In the genomic region with DNA sequence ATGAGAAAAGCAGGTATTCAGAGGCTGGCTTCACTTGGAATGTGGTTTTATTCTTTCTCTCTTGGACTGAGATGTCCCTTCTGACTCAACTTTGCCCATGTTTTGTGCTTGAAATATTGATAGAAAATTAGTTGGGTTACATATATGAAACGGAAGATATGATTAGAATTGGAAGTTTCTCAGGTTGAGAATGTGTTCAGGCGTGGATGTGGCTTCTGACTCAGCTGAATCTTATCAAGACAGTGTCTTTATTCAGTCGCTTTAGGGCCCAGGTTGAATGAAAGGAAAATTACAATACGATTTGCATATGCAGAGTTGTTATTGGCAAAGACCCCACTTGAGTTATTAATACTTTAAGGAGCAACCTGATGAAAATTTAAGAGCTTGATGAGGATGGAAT, we compare ENCODE assay signal across 19 cellular contexts.
DNase-seq lines count a peak whose midpoint lies in the region; ATAC-seq, FAIRE-seq and TF ChIP-seq lines count a peak whose summit lies in the region.
"Had no signal": no experiment of that assay in that cellular context is flagged by ENCODE, and none has a peak within 500 bp of the region (broad histone marks: within the 10 kb centered on the region; RNA-seq: fewer than 3 reads in every experiment).

No MANE protein-coding gene starts in this region.

- no peak overlapping the region for H3K4me3 ChIP-seq in neural progenitor cell
- H3K4me3 ChIP-seq: HAP-1, ovary, smooth muscle cell had no signal

- no peaks in the 10 kb centered on the region for H3K79me2 ChIP-seq in neural progenitor cell (ENCODE audit: low read depth)

- H3K4me1 ChIP-seq in neural progenitor cell = no peaks in the 10 kb centered on the region
- H3K4me1 ChIP-seq: HAP-1 had no signal

- no peak overlapping the region for H3K4me3 Mint-ChIP-seq in neural progenitor cell
- H3K4me3 Mint-ChIP-seq: activated naive CD8-positive, alpha-beta T cell treated with anti-CD3 and anti-CD28 coated beads, Interleukin-2, amount 10 ng/mL, durations not matched to agents 7 days and 5 days; CD4-positive, alpha-beta memory T cell; T-helper 1 cell treated with Interleukin-12 subunit alpha and Interleukin-12 subunit beta and Interleukin-4 antibody, amounts not matched to agents 30 μg/mL and 1 μg/mL, for 36 hours had no signal

- no peaks in the 10 kb centered on the region for H3K27me3 ChIP-seq in neural progenitor cell
- H3K27me3 ChIP-seq: ovary had no signal

- H4K20me1 ChIP-seq in neural progenitor cell (ENCODE audit: low read depth) = no peaks in the 10 kb centered on the region

- no peak overlapping the region for H3K4me2 ChIP-seq in neural progenitor cell
- H3K4me2 ChIP-seq: smooth muscle cell had no signal

- no peak overlapping the region for H3K9ac ChIP-seq in neural progenitor cell

- no peak overlapping the region for H2AFZ ChIP-seq in neural progenitor cell (replicated peaks)

- peaks cover 2% of the 10 kb centered on the region for H3K27me3 Mint-ChIP-seq in neural progenitor cell (ENCODE audit: insufficient read depth, low read depth)
- H3K27me3 Mint-ChIP-seq: activated naive CD8-positive, alpha-beta T cell treated with anti-CD3 and anti-CD28 coated beads, Interleukin-2, amount 10 ng/mL, durations not matched to agents 7 days and 5 days had no signal

- TF ChIP-seq CTCF in neural progenitor cell (IDR thresholded peaks at IDR 0.05) = no peak

- TF ChIP-seq POLR2A in GM12891 (IDR thresholded peaks at IDR 0.05; ENCODE audit: low read depth, low read length) = no peak

- no peak for DNase-seq in GM12891 (ENCODE audit: insufficient read length, low spot score)
- DNase-seq in neural progenitor cell (ENCODE audit: low spot score) = no peak
- no peak for DNase-seq in NCI-H524 (lab: John Stamatoyannopoulos, UW)
- DNase-seq in SW 1271 (lab: John Stamatoyannopoulos, UW) = no peak
- no peak for DNase-seq in COLO668 (lab: John Stamatoyannopoulos, UW; ENCODE audit: unreplicated experiment)
- DNase-seq: activated CD4-positive, CD25-positive, alpha-beta regulatory T cell treated with anti-CD3 and anti-CD28 coated beads, Interleukin-2, amount 50 U/mL, for 72 hours; activated naive CD8-positive, alpha-beta T cell treated with anti-CD3 and anti-CD28 coated beads, Interleukin-2, amount 10 ng/mL, durations not matched to agents 7 days and 5 days; CD4-positive, alpha-beta memory T cell; Kasumi-1; NCI-H510A treated with DMSO at 0.1 percent for 48 hours; ovary had no signal

- H3K36me3 Mint-ChIP-seq in neural progenitor cell = peaks cover 25% of the 10 kb centered on the region
- H3K36me3 Mint-ChIP-seq: activated naive CD8-positive, alpha-beta T cell treated with anti-CD3 and anti-CD28 coated beads, Interleukin-2, amount 10 ng/mL, durations not matched to agents 7 days and 5 days; CD4-positive, alpha-beta memory T cell had no signal

- H3K4me1 Mint-ChIP-seq in neural progenitor cell = peaks cover 12% of the 10 kb centered on the region
- H3K4me1 Mint-ChIP-seq: activated naive CD8-positive, alpha-beta T cell treated with anti-CD3 and anti-CD28 coated beads, Interleukin-2, amount 10 ng/mL, durations not matched to agents 7 days and 5 days; CD4-positive, alpha-beta memory T cell had no signal

- H3K9me3 ChIP-seq in neural progenitor cell (ENCODE audit: low read depth) = no peaks in the 10 kb centered on the region
- H3K9me3 ChIP-seq: HAP-1, ovary had no signal

- no peak for FAIRE-seq in GM12891 (lab: Jason Lieb, UNC)
- FAIRE-seq: A204.1 had no signal

- no peaks in the 10 kb centered on the region for H3F3A ChIP-seq in neural progenitor cell (ENCODE audit: low read depth)

- ATAC-seq in GM19455 (IDR thresholded peaks at IDR 0.05; ENCODE audit: unreplicated experiment) (peak; percentile 42), HG02870 (IDR thresholded peaks at IDR 0.05; ENCODE audit: unreplicated experiment) (peak; percentile 53), HG03565 (IDR thresholded peaks at IDR 0.05; ENCODE audit: unreplicated experiment) (peak; percentile 39)

- no peak overlapping the region for H3K27ac Mint-ChIP-seq in neural progenitor cell
- H3K27ac Mint-ChIP-seq: activated naive CD8-positive, alpha-beta T cell treated with anti-CD3 and anti-CD28 coated beads, Interleukin-2, amount 10 ng/mL, durations not matched to agents 7 days and 5 days; CD4-positive, alpha-beta memory T cell; T-helper 1 cell treated with Interleukin-12 subunit alpha and Interleukin-12 subunit beta and Interleukin-4 antibody, amounts not matched to agents 30 μg/mL and 1 μg/mL, for 36 hours had no signal

- no peaks in the 10 kb centered on the region for H3K36me3 ChIP-seq in neural progenitor cell
- H3K36me3 ChIP-seq: HAP-1, ovary had no signal

- no peak overlapping the region for H3K27ac ChIP-seq in neural progenitor cell
- H3K27ac ChIP-seq: ovary, RWPE1 had no signal

- peaks cover 16% of the 10 kb centered on the region for H3K9me3 Mint-ChIP-seq in neural progenitor cell
- H3K9me3 Mint-ChIP-seq: activated naive CD8-positive, alpha-beta T cell treated with anti-CD3 and anti-CD28 coated beads, Interleukin-2, amount 10 ng/mL, durations not matched to agents 7 days and 5 days; T-helper 1 cell treated with Interleukin-12 subunit alpha and Interleukin-12 subunit beta and Interleukin-4 antibody, amounts not matched to agents 30 μg/mL and 1 μg/mL, for 36 hours had no signal

TF ChIP-seq in GM12891, 5 proteins besides CTCF, POLR2A, EP300 and RAD21:
- TF ChIP-seq PAX5 (IDR thresholded peaks at IDR 0.05; ENCODE audit: insufficient read depth, low read length, severe bottlenecking) = peak; percentile 22
- TF ChIP-seq POLR2AphosphoS5 (IDR thresholded peaks at IDR 0.05; ENCODE audit: low read depth, low read length) = no peak
